ENCODE assay signal across 27 cellular contexts in genomic region chr7:52634996-52635395, GRCh38.
DNase-seq lines count a peak whose midpoint lies in the region; ATAC-seq and TF ChIP-seq lines count a peak whose summit lies in the region.
"Had no signal": no experiment of that assay in that cellular context is flagged by ENCODE, and none has a peak within 500 bp of the region (broad histone marks: within the 10 kb centered on the region; RNA-seq: fewer than 3 reads in every experiment).

No MANE protein-coding gene starts in this region.

- no peak overlapping the region for H3K4me3 ChIP-seq in smooth muscle cell
- H3K4me3 ChIP-seq: body of pancreas, heart left ventricle, K562, sigmoid colon, SJSA1, transverse colon had no signal

- DNase-seq in NCI-H524 (lab: John Stamatoyannopoulos, UW) (peak; percentile 1 to 61), NCI-H524 treated with DMSO at 0.1 percent for 48 hours (lab: John Stamatoyannopoulos, UW) (no peak), SK-N-DZ (ENCODE audit: low spot score) (peak; percentile 8), iPS-NIHi7 (ENCODE audit: extremely low spot score) (peak; percentile 24), smooth muscle cell (lab: John Stamatoyannopoulos, UW; ENCODE audit: unreplicated experiment) (no peak), HUDEP-2 (lab: John Stamatoyannopoulos, UW; ENCODE audit: unreplicated experiment in 76 of 76) (no peak), OCI-M2 (lab: John Stamatoyannopoulos, UW; ENCODE audit: unreplicated experiment) (no peak)
- DNase-seq: 8988T; activated CD8-positive, alpha-beta memory T cell treated with anti-CD3 and anti-CD28 coated beads for 24 hours; activated gamma-delta T cell; activated T-cell treated with anti-CD3 and anti-CD28 coated beads, Interleukin-2, amount 50 U/mL, for 1 hour; body of pancreas; CD8-positive, alpha-beta T cell; DND-41; effector CD4-positive, alpha-beta T cell; erythroblast; heart left ventricle; left ventricle myocardium superior; NCI-H1417 treated with DMSO at 0.1 percent for 48 hours; NCI-H2107; NCI-H446 treated with DMSO at 0.1 percent for 48 hours; sigmoid colon; stimulated activated CD8-positive, alpha-beta memory T cell treated with anti-CD3 and anti-CD28 coated beads, Interleukin-4, amount 100 ng/mL, for 48 hours; transverse colon had no signal

- H3K9ac ChIP-seq in smooth muscle cell (ENCODE audit: low read depth): no peak overlapping the region

- no peak overlapping the region for H2AFZ ChIP-seq in smooth muscle cell (ENCODE audit: low read depth)

- H3K4me2 ChIP-seq in smooth muscle cell: no peak overlapping the region

- H3K9me3 ChIP-seq in smooth muscle cell (replicated peaks; ENCODE audit: low read depth): no peaks in the 10 kb centered on the region
- H3K9me3 ChIP-seq: body of pancreas, heart left ventricle, sigmoid colon, transverse colon had no signal

- peaks cover 8% of the 10 kb centered on the region for H3K4me1 ChIP-seq in smooth muscle cell (ENCODE audit: low read depth)
- H3K4me1 ChIP-seq: body of pancreas, heart left ventricle, sigmoid colon, SJSA1, transverse colon had no signal

- no peaks in the 10 kb centered on the region for H3K79me2 ChIP-seq in smooth muscle cell (ENCODE audit: low read depth)

- TF ChIP-seq CTCF in smooth muscle cell (IDR thresholded peaks at IDR 0.05; ENCODE audit: borderline replicate concordance, insufficient read depth, poor library complexity, severe bottlenecking): no peak

- H3K27ac ChIP-seq in smooth muscle cell (ENCODE audit: low read depth): peak overlapping the region; percentile 4
- H3K27ac ChIP-seq: body of pancreas, heart left ventricle, sigmoid colon, SJSA1, transverse colon had no signal

- WGBS in smooth muscle cell (ENCODE audit: low lambda C conversion rate): 51% methylated on average over 3 of the region's 3 CpGs

- ATAC-seq in GM19328 (IDR thresholded peaks at IDR 0.05; ENCODE audit: unreplicated experiment): no peak
- ATAC-seq: body of pancreas; CD8-positive, alpha-beta T cell; heart left ventricle; K562; left ventricle myocardium superior had no signal

- no peaks in the 10 kb centered on the region for H3K36me3 ChIP-seq in smooth muscle cell (ENCODE audit: low read depth)
- H3K36me3 ChIP-seq: heart left ventricle, sigmoid colon, SJSA1, transverse colon had no signal

- H4K20me1 ChIP-seq in smooth muscle cell (ENCODE audit: low read depth): no peaks in the 10 kb centered on the region

- H3K27me3 ChIP-seq in smooth muscle cell (ENCODE audit: low read depth): no peaks in the 10 kb centered on the region
- H3K27me3 ChIP-seq: body of pancreas, heart left ventricle, sigmoid colon, SJSA1, transverse colon had no signal

- no peaks in the 10 kb centered on the region for H3F3A ChIP-seq in smooth muscle cell (ENCODE audit: low read depth)

Comparison
In these comparisons a context has a peak if more than half of its experiments do, and no peak if none do; other contexts are left out.
1. DNase-seq: peak in NCI-H524 (2 of 2), SK-N-DZ (single experiment) and iPS-NIHi7 (single experiment); none in NCI-H524 treated with DMSO at 0.1 percent for 48 hours (single experiment), smooth muscle cell (single experiment), HUDEP-2 (0 of 76) and OCI-M2 (single experiment).